Comparison of ENCODE assay signal across 1 cellular context in the genomic region with DNA sequence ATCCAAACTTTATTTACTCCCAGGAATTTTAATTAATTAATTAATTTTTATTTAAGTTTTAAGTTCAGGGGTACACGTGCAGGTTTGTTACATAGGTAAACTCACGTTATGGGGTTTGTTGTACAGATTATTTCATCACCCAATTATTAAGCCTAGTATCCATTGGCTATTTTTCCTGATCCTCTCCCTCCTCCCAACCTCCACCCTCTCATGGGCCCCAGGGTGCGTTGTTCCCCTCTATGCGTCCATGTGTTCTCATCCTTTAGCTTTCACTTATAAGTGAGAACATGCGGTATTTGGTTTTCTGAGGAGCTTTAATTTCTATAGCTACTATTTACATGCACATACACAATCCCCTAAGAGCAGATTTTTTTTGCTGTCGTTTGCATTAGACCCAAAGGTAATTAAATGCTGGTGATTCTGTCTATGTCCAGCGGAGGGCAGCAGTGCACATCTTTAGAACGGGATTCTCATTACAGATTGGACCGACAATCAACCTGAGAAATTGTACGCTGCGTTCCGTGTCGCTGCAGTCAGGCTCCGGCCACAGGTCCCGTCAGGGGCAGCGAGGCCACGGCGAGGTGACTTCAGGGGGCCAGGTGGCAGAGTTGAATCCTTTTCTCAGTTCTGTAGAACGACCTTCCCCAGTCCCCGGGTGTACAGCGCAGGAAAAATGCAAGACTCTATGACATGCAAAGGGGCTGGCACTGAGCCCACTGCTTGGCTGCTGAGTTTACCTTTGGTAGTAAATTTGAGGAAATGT.
TF ChIP-seq lines count a peak whose summit lies in the region.

No MANE protein-coding gene starts in this region.

TF ChIP-seq in WTC11, 78 proteins besides CTCF, POLR2A, EP300 and RAD21 (continued from another document):
- TF ChIP-seq, protein P1, sequence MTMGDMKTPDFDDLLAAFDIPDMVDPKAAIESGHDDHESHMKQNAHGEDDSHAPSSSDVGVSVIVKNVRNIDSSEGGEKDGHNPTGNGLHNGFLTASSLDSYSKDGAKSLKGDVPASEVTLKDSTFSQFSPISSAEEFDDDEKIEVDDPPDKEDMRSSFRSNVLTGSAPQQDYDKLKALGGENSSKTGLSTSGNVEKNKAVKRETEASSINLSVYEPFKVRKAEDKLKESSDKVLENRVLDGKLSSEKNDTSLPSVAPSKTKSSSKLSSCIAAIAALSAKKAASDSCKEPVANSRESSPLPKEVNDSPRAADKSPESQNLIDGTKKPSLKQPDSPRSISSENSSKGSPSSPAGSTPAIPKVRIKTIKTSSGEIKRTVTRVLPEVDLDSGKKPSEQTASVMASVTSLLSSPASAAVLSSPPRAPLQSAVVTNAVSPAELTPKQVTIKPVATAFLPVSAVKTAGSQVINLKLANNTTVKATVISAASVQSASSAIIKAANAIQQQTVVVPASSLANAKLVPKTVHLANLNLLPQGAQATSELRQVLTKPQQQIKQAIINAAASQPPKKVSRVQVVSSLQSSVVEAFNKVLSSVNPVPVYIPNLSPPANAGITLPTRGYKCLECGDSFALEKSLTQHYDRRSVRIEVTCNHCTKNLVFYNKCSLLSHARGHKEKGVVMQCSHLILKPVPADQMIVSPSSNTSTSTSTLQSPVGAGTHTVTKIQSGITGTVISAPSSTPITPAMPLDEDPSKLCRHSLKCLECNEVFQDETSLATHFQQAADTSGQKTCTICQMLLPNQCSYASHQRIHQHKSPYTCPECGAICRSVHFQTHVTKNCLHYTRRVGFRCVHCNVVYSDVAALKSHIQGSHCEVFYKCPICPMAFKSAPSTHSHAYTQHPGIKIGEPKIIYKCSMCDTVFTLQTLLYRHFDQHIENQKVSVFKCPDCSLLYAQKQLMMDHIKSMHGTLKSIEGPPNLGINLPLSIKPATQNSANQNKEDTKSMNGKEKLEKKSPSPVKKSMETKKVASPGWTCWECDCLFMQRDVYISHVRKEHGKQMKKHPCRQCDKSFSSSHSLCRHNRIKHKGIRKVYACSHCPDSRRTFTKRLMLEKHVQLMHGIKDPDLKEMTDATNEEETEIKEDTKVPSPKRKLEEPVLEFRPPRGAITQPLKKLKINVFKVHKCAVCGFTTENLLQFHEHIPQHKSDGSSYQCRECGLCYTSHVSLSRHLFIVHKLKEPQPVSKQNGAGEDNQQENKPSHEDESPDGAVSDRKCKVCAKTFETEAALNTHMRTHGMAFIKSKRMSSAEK (CRISPR knock-in tag; IDR thresholded peaks at IDR 0.05; ENCODE audit: borderline replicate concordance): no peak
- TF ChIP-seq ESRRA (CRISPR knock-in tag; IDR thresholded peaks at IDR 0.05; ENCODE audit: borderline replicate concordance): no peak
- no peak for TF ChIP-seq OVOL2 (CRISPR knock-in tag; IDR thresholded peaks at IDR 0.05; ENCODE audit: borderline replicate concordance)
- TF ChIP-seq, protein P2, sequence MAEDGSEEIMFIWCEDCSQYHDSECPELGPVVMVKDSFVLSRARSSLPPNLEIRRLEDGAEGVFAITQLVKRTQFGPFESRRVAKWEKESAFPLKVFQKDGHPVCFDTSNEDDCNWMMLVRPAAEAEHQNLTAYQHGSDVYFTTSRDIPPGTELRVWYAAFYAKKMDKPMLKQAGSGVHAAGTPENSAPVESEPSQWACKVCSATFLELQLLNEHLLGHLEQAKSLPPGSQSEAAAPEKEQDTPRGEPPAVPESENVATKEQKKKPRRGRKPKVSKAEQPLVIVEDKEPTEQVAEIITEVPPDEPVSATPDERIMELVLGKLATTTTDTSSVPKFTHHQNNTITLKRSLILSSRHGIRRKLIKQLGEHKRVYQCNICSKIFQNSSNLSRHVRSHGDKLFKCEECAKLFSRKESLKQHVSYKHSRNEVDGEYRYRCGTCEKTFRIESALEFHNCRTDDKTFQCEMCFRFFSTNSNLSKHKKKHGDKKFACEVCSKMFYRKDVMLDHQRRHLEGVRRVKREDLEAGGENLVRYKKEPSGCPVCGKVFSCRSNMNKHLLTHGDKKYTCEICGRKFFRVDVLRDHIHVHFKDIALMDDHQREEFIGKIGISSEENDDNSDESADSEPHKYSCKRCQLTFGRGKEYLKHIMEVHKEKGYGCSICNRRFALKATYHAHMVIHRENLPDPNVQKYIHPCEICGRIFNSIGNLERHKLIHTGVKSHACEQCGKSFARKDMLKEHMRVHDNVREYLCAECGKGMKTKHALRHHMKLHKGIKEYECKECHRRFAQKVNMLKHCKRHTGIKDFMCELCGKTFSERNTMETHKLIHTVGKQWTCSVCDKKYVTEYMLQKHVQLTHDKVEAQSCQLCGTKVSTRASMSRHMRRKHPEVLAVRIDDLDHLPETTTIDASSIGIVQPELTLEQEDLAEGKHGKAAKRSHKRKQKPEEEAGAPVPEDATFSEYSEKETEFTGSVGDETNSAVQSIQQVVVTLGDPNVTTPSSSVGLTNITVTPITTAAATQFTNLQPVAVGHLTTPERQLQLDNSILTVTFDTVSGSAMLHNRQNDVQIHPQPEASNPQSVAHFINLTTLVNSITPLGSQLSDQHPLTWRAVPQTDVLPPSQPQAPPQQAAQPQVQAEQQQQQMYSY (CRISPR knock-in tag; IDR thresholded peaks at IDR 0.05): no peak
- TF ChIP-seq TEAD1 (CRISPR knock-in tag; IDR thresholded peaks at IDR 0.05): no peak
- TF ChIP-seq ZNF232 (CRISPR knock-in tag; IDR thresholded peaks at IDR 0.05): no peak
- TF ChIP-seq, protein P3, sequence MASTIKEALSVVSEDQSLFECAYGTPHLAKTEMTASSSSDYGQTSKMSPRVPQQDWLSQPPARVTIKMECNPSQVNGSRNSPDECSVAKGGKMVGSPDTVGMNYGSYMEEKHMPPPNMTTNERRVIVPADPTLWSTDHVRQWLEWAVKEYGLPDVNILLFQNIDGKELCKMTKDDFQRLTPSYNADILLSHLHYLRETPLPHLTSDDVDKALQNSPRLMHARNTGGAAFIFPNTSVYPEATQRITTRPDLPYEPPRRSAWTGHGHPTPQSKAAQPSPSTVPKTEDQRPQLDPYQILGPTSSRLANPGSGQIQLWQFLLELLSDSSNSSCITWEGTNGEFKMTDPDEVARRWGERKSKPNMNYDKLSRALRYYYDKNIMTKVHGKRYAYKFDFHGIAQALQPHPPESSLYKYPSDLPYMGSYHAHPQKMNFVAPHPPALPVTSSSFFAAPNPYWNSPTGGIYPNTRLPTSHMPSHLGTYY (CRISPR knock-in tag; IDR thresholded peaks at IDR 0.05): no peak
- TF ChIP-seq CREB1 (CRISPR knock-in tag; IDR thresholded peaks at IDR 0.05): no peak
- TF ChIP-seq FOXP4 (CRISPR knock-in tag; IDR thresholded peaks at IDR 0.05): no peak
